In the genomic region with DNA sequence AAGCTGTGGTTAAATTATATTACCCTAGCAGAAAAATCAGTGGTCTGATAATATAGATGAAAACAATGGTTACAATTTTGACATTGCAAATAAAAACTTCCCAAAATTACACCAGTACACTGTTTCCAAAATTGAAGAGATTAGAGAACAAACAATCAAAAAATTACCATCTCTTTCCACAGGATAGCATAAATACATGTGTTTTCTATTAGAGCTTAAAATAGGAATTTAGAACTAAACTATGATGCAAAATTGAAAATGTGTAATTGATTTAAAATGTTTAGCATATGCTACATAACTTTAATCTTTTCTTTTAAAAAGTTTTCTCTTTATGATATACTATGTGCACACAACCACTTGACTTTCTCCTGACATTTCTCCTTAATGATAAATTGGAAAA, we compare ENCODE assay signal across 26 cellular contexts. TPM values are rescaled to one million over a fixed set of nuclear protein-coding genes. Genes with fewer than 3 reads are reported as not detected.
"Had no signal": no experiment of that assay in that cellular context is flagged by ENCODE, and none has a peak within 500 bp of the region (broad histone marks: within the 10 kb centered on the region; RNA-seq: fewer than 3 reads in every experiment).

No MANE protein-coding gene starts in this region.

- H3K36me3 ChIP-seq: left lung, lower lobe of right lung, ovary, right lobe of liver, tibial nerve, uterus had no signal

- H3K27me3 ChIP-seq: ovary, right atrium auricular region, right lobe of liver, tibial nerve, uterus had no signal

- DNase-seq: hypothalamus; immature natural killer cell; kidney; left colon; left lung; lower lobe of right lung; mammary epithelial cell; mesenchymal stem cell; naive B cell; natural killer cell; ovary; right lobe of liver; stimulated activated CD4-positive, alpha-beta T cell treated with anti-CD3 and anti-CD28 coated beads, Interleukin-1b, Interleukin-23, amount 100 ng/mL, for 48 hours; stimulated activated CD4-positive, alpha-beta T cell treated with anti-CD3 and anti-CD28 coated beads, Interleukin-2, amount 100 ng/mL, for 48 hours; stimulated activated CD4-positive, alpha-beta T cell treated with anti-CD3 and anti-CD28 coated beads, Interleukin-4, amount 100 ng/mL, for 4 hours; stimulated activated CD8-positive, alpha-beta memory T cell treated with anti-CD3 and anti-CD28 coated beads, Interleukin-4, amount 100 ng/mL, for 48 hours; stimulated activated naive CD4-positive, alpha-beta T cell treated with Interleukin-2 at 50 U/mL for 16 hours; stimulated activated naive CD8-positive, alpha-beta T cell treated with anti-CD3 and anti-CD28 coated beads, Interleukin-15, amount 100 ng/mL, for 72 hours; substantia nigra; uterus had no signal

- H3K9me3 ChIP-seq: left lung, lower lobe of right lung, ovary, right atrium auricular region, right lobe of liver, tibial nerve, uterus had no signal

- H3K4me1 ChIP-seq: right lobe of liver, tibial nerve had no signal

- H3K9me3 Mint-ChIP-seq: stimulated activated memory B cell treated with anti-CD40 and anti-IgM and Interleukin-4, amounts not matched to agents 10 μg/mL and 1 μg/mL and 100 μg/mL, for 72 hours; type B pancreatic cell had no signal

- H3K4me1 Mint-ChIP-seq: immature natural killer cell; naive B cell; natural killer cell; stimulated activated memory B cell treated with anti-CD40 and anti-IgM and Interleukin-4, amounts not matched to agents 10 μg/mL and 1 μg/mL and 100 μg/mL, for 72 hours; stimulated activated naive CD8-positive, alpha-beta T cell treated with anti-CD3 and anti-CD28 coated beads, Interleukin-15, amount 100 ng/mL, for 72 hours had no signal

- H3K27ac ChIP-seq: left lung, lower lobe of right lung, ovary, right lobe of liver, tibial nerve had no signal

- ATAC-seq: left colon; left lung; lower lobe of right lung; natural killer cell; right lobe of liver; stimulated activated memory B cell treated with anti-CD40 and anti-IgM and Interleukin-4, amounts not matched to agents 10 μg/mL and 1 μg/mL and 100 μg/mL, for 72 hours; stimulated activated naive CD8-positive, alpha-beta T cell treated with anti-CD3 and anti-CD28 coated beads, Interleukin-15, amount 100 ng/mL, for 72 hours had no signal

- H3K27me3 Mint-ChIP-seq: progenitor cell of endocrine pancreas; stimulated activated memory B cell treated with anti-CD40 and anti-IgM and Interleukin-4, amounts not matched to agents 10 μg/mL and 1 μg/mL and 100 μg/mL, for 72 hours; type B pancreatic cell had no signal

- H3K4me2 ChIP-seq: smooth muscle cell had no signal

- H3K4me3 ChIP-seq: left lung, lower lobe of right lung, ovary, right atrium auricular region, right lobe of liver, smooth muscle cell, tibial nerve, uterus had no signal

- H3K36me3 Mint-ChIP-seq: immature natural killer cell; naive B cell; natural killer cell; stimulated activated memory B cell treated with anti-CD40 and anti-IgM and Interleukin-4, amounts not matched to agents 10 μg/mL and 1 μg/mL and 100 μg/mL, for 72 hours had no signal

- H3K27ac Mint-ChIP-seq: immature natural killer cell; naive B cell; natural killer cell; stimulated activated memory B cell treated with anti-CD40 and anti-IgM and Interleukin-4, amounts not matched to agents 10 μg/mL and 1 μg/mL and 100 μg/mL, for 72 hours; stimulated activated naive CD8-positive, alpha-beta T cell treated with anti-CD3 and anti-CD28 coated beads, Interleukin-15, amount 100 ng/mL, for 72 hours; type B pancreatic cell had no signal

- H3K4me3 Mint-ChIP-seq: immature natural killer cell; naive B cell; natural killer cell; stimulated activated memory B cell treated with anti-CD40 and anti-IgM and Interleukin-4, amounts not matched to agents 10 μg/mL and 1 μg/mL and 100 μg/mL, for 72 hours; stimulated activated naive CD8-positive, alpha-beta T cell treated with anti-CD3 and anti-CD28 coated beads, Interleukin-15, amount 100 ng/mL, for 72 hours; type B pancreatic cell had no signal

RNA-seq across cellular contexts. Expression of gene EDNRA, which starts 6.7 kb away (rescaled TPM):
- polyA plus RNA-seq: immature natural killer cell had no signal
